1 cellular context compared by ENCODE assay signal in the genomic region with DNA sequence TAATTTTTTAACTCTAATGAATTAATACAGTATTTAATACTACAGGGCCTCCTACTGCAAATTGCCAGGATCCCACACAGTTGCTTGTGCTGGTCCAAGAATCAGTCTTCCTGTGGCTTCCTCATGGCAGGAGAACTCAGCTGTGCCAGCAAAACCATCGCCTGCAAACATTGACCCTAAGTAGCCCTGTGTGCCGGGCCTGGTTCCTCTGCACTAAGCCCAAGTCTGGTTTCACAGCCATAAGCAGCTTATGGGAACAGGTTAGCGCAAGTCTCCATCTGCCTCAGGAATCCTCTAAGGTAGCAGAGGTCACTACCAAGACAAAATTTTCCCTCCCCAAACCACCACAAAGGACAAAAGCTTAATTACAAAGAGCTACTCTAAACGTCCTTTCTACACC.
TF ChIP-seq lines count a peak whose summit lies in the region.

No MANE protein-coding gene starts in this region.

TF ChIP-seq in H1, 55 proteins besides CTCF, POLR2A, EP300 and RAD21 (continued from another document):
- TF ChIP-seq CHD7 (IDR thresholded peaks at IDR 0.05; ENCODE audit: insufficient replicate concordance, low read length), result no peak
- TF ChIP-seq, protein P1, sequence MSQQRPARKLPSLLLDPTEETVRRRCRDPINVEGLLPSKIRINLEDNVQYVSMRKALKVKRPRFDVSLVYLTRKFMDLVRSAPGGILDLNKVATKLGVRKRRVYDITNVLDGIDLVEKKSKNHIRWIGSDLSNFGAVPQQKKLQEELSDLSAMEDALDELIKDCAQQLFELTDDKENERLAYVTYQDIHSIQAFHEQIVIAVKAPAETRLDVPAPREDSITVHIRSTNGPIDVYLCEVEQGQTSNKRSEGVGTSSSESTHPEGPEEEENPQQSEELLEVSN (IDR thresholded peaks at IDR 0.05), result no peak
- TF ChIP-seq ZNF274 (IDR thresholded peaks at IDR 0.05; ENCODE audit: borderline replicate concordance, extremely low read depth, low read length), result no peak
- no peak for TF ChIP-seq CBX8 (IDR thresholded peaks at IDR 0.05; ENCODE audit: borderline replicate concordance, low read depth, low read length)
- no peak for TF ChIP-seq SP2 (IDR thresholded peaks at IDR 0.05; ENCODE audit: low read length)
